3 cellular contexts compared by ENCODE assay signal in the genomic region with DNA sequence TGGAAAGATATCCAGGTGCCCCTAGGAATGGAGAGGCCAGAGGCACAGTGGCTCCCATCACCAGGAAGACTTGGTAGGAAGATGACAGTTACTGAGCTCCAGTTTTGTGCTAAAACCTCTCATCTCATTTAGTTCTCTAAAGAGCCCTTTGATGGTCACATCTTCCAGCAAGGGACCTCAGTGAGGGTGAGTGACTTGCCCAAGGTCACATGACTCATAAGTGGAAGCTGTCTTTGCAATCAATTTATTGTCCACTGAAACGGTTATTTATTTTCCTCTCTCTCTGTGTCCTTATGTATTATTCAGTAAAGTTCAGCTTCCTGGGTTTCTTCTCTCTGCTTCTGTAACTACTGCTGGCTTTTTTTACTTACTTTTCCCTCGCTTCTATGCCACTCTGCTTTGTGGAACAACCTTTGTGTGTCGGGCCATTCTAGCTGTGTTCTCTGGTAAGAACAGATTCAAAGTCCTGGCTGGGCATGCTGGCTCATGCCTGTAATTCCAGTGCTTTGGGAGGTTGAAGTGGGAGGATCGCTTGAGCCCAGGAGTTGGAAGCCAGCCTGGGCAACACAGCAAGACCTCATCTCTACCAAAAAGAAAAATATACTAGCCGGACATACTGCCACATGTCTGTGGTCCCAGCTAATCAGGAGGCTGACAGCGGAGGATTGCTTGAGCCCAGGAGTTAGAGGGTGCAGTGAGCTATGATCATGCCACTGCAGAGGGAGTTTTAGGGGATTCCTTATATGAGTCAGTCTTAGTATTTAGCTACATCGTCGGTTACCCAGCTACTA.
TF ChIP-seq lines count a peak whose summit lies in the region.

No MANE protein-coding gene starts in this region.

TF ChIP-seq in SK-N-SH treated with all-trans-retinoic acid at 6 μM for 48 hours, 23 proteins besides CTCF, POLR2A, EP300 and RAD21:
- no peak for TF ChIP-seq ARNTL (CRISPR knock-in tag; IDR thresholded peaks at IDR 0.05; ENCODE audit: borderline replicate concordance, low read depth)
- no peak for TF ChIP-seq ZNF8 (CRISPR knock-in tag; IDR thresholded peaks at IDR 0.05)
- no peak for TF ChIP-seq OSR1 (CRISPR knock-in tag; IDR thresholded peaks at IDR 0.05)
- TF ChIP-seq, protein P1, sequence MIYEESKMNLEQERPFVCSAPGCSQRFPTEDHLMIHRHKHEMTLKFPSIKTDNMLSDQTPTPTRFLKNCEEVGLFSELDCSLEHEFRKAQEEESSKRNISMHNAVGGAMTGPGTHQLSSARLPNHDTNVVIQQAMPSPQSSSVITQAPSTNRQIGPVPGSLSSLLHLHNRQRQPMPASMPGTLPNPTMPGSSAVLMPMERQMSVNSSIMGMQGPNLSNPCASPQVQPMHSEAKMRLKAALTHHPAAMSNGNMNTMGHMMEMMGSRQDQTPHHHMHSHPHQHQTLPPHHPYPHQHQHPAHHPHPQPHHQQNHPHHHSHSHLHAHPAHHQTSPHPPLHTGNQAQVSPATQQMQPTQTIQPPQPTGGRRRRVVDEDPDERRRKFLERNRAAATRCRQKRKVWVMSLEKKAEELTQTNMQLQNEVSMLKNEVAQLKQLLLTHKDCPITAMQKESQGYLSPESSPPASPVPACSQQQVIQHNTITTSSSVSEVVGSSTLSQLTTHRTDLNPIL (CRISPR knock-in tag; IDR thresholded peaks at IDR 0.05; ENCODE audit: low read depth): no peak
- TF ChIP-seq PPARA (CRISPR knock-in tag; IDR thresholded peaks at IDR 0.05; ENCODE audit: borderline replicate concordance): no peak
- no peak for TF ChIP-seq RARB (CRISPR knock-in tag; IDR thresholded peaks at IDR 0.05)
- no peak for TF ChIP-seq SNAI2 (CRISPR knock-in tag; IDR thresholded peaks at IDR 0.05)

TF ChIP-seq in SK-N-SH, 30 proteins besides CTCF, POLR2A, EP300 and RAD21:
- TF ChIP-seq RCOR1 (IDR thresholded peaks at IDR 0.05; ENCODE audit: low read length): no peak

TF ChIP-seq in WTC11, 78 proteins besides CTCF, POLR2A, EP300 and RAD21:
- TF ChIP-seq, protein P2, sequence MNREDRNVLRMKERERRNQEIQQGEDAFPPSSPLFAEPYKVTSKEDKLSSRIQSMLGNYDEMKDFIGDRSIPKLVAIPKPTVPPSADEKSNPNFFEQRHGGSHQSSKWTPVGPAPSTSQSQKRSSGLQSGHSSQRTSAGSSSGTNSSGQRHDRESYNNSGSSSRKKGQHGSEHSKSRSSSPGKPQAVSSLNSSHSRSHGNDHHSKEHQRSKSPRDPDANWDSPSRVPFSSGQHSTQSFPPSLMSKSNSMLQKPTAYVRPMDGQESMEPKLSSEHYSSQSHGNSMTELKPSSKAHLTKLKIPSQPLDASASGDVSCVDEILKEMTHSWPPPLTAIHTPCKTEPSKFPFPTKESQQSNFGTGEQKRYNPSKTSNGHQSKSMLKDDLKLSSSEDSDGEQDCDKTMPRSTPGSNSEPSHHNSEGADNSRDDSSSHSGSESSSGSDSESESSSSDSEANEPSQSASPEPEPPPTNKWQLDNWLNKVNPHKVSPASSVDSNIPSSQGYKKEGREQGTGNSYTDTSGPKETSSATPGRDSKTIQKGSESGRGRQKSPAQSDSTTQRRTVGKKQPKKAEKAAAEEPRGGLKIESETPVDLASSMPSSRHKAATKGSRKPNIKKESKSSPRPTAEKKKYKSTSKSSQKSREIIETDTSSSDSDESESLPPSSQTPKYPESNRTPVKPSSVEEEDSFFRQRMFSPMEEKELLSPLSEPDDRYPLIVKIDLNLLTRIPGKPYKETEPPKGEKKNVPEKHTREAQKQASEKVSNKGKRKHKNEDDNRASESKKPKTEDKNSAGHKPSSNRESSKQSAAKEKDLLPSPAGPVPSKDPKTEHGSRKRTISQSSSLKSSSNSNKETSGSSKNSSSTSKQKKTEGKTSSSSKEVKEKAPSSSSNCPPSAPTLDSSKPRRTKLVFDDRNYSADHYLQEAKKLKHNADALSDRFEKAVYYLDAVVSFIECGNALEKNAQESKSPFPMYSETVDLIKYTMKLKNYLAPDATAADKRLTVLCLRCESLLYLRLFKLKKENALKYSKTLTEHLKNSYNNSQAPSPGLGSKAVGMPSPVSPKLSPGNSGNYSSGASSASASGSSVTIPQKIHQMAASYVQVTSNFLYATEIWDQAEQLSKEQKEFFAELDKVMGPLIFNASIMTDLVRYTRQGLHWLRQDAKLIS (CRISPR knock-in tag; IDR thresholded peaks at IDR 0.05; ENCODE audit: borderline replicate concordance): no peak
- TF ChIP-seq, protein P3, sequence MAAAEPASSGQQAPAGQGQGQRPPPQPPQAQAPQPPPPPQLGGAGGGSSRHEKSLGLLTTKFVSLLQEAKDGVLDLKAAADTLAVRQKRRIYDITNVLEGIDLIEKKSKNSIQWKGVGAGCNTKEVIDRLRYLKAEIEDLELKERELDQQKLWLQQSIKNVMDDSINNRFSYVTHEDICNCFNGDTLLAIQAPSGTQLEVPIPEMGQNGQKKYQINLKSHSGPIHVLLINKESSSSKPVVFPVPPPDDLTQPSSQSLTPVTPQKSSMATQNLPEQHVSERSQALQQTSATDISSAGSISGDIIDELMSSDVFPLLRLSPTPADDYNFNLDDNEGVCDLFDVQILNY (CRISPR knock-in tag; IDR thresholded peaks at IDR 0.05): no peak
- TF ChIP-seq IRF2 (CRISPR knock-in tag; IDR thresholded peaks at IDR 0.05; ENCODE audit: borderline replicate concordance, low read depth): no peak
- TF ChIP-seq, protein P4, sequence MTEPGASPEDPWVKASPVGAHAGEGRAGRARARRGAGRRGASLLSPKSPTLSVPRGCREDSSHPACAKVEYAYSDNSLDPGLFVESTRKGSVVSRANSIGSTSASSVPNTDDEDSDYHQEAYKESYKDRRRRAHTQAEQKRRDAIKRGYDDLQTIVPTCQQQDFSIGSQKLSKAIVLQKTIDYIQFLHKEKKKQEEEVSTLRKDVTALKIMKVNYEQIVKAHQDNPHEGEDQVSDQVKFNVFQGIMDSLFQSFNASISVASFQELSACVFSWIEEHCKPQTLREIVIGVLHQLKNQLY (CRISPR knock-in tag; IDR thresholded peaks at IDR 0.05): no peak
- no peak for TF ChIP-seq TEAD1 (CRISPR knock-in tag; IDR thresholded peaks at IDR 0.05)
- no peak for TF ChIP-seq ZNF423 (CRISPR knock-in tag; IDR thresholded peaks at IDR 0.05)
- TF ChIP-seq, protein P5, sequence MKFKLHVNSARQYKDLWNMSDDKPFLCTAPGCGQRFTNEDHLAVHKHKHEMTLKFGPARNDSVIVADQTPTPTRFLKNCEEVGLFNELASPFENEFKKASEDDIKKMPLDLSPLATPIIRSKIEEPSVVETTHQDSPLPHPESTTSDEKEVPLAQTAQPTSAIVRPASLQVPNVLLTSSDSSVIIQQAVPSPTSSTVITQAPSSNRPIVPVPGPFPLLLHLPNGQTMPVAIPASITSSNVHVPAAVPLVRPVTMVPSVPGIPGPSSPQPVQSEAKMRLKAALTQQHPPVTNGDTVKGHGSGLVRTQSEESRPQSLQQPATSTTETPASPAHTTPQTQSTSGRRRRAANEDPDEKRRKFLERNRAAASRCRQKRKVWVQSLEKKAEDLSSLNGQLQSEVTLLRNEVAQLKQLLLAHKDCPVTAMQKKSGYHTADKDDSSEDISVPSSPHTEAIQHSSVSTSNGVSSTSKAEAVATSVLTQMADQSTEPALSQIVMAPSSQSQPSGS (CRISPR knock-in tag; IDR thresholded peaks at IDR 0.05; ENCODE audit: borderline replicate concordance, low read depth): no peak
- TF ChIP-seq ZNF219 (CRISPR knock-in tag; IDR thresholded peaks at IDR 0.05; ENCODE audit: borderline replicate concordance): no peak
- TF ChIP-seq, protein P6, sequence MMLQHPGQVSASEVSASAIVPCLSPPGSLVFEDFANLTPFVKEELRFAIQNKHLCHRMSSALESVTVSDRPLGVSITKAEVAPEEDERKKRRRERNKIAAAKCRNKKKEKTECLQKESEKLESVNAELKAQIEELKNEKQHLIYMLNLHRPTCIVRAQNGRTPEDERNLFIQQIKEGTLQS (CRISPR knock-in tag; conservative IDR thresholded peaks at IDR 0.05): no peak
- no peak for TF ChIP-seq FOXK1 (CRISPR knock-in tag; IDR thresholded peaks at IDR 0.05)
- no peak for TF ChIP-seq ZBTB21 (CRISPR knock-in tag; IDR thresholded peaks at IDR 0.05; ENCODE audit: borderline replicate concordance)
- TF ChIP-seq, protein P7, sequence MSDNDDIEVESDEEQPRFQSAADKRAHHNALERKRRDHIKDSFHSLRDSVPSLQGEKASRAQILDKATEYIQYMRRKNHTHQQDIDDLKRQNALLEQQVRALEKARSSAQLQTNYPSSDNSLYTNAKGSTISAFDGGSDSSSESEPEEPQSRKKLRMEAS (CRISPR knock-in tag; IDR thresholded peaks at IDR 0.05): no peak
- TF ChIP-seq, protein P8, sequence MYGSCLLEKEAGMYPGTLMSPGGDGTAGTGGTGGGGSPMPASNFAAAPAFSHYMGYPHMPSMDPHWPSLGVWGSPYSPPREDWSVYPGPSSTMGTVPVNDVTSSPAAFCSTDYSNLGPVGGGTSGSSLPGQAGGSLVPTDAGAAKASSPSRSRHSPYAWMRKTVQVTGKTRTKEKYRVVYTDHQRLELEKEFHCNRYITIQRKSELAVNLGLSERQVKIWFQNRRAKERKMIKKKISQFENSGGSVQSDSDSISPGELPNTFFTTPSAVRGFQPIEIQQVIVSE (CRISPR knock-in tag; IDR thresholded peaks at IDR 0.05; ENCODE audit: borderline replicate concordance): no peak
- no peak for TF ChIP-seq ZNF671 (CRISPR knock-in tag; IDR thresholded peaks at IDR 0.05)
- TF ChIP-seq, protein P9, sequence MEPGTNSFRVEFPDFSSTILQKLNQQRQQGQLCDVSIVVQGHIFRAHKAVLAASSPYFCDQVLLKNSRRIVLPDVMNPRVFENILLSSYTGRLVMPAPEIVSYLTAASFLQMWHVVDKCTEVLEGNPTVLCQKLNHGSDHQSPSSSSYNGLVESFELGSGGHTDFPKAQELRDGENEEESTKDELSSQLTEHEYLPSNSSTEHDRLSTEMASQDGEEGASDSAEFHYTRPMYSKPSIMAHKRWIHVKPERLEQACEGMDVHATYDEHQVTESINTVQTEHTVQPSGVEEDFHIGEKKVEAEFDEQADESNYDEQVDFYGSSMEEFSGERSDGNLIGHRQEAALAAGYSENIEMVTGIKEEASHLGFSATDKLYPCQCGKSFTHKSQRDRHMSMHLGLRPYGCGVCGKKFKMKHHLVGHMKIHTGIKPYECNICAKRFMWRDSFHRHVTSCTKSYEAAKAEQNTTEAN (CRISPR knock-in tag; IDR thresholded peaks at IDR 0.05): no peak
